25 cellular contexts compared by ENCODE assay signal in genomic region chr1:106831511-106831910, GRCh38.
DNase-seq lines count a peak whose midpoint lies in the region; ATAC-seq and TF ChIP-seq lines count a peak whose summit lies in the region.
"Had no signal": no experiment of that assay in that cellular context is flagged by ENCODE, and none has a peak within 500 bp of the region (broad histone marks: within the 10 kb centered on the region; RNA-seq: fewer than 3 reads in every experiment).

No MANE protein-coding gene starts in this region.

- H3K9me2 ChIP-seq in GM23248 (ENCODE audit: insufficient read depth): peaks cover 5% of the 10 kb centered on the region; the same call in 1 of the 2 replicates
- H3K9me2 ChIP-seq: SK-N-SH had no signal

- H4K20me1 ChIP-seq in GM23248 (ENCODE audit: insufficient read depth): no peaks in the 10 kb centered on the region

- H3K27me3 ChIP-seq in A673 (replicated peaks; ENCODE audit: insufficient read depth, low read depth, low read length, poor library complexity) (no peaks in the 10 kb centered on the region), GM23248 (replicated peaks; ENCODE audit: insufficient read depth) (no peaks in the 10 kb centered on the region), left lung (no peaks in the 10 kb centered on the region)
- H3K27me3 ChIP-seq: thyroid gland had no signal

- H3K9me3 ChIP-seq in A673 (ENCODE audit: low read depth, low read length, poor library complexity, severe bottlenecking) (peaks cover 10% of the 10 kb centered on the region), GM23248 (ENCODE audit: low read depth) (no peaks in the 10 kb centered on the region), left lung (no peaks in the 10 kb centered on the region)
- H3K9me3 ChIP-seq: A549, SK-N-SH, thyroid gland had no signal

- H3K4me3 ChIP-seq in A673 (ENCODE audit: low read depth, low read length, poor library complexity, severe bottlenecking): no peak overlapping the region
- H3K4me3 ChIP-seq in GM23248: no peak overlapping the region
- H3K4me3 ChIP-seq in left lung: no peak overlapping the region
- H3K4me3 ChIP-seq: A549, thyroid gland had no signal

- H3F3A ChIP-seq in GM23248 (ENCODE audit: insufficient read depth): no peaks in the 10 kb centered on the region

- H3K27me3 Mint-ChIP-seq in chondrocyte (ENCODE audit: low read depth): no peaks in the 10 kb centered on the region
- H3K27me3 Mint-ChIP-seq: activated naive CD4-positive, alpha-beta T cell treated with anti-CD3 and anti-CD28 coated beads, Interleukin-2, amount 50 U/mL, for 24 hours; stimulated activated naive CD8-positive, alpha-beta T cell treated with anti-CD3 and anti-CD28 coated beads, Interleukin-15, Interleukin-2, amounts not matched to agents 100 ng/mL and 50 ng/mL, for 24 hours had no signal

- CTCF ChIA-PET in A673 (lab: Charles Lee) (no interaction called here), HEK293T (lab: Yijun Ruan, JAX) (no interaction called here)

- no peak for TF ChIP-seq CTCF in A673 (conservative IDR thresholded peaks at IDR 0.05; ENCODE audit: low read depth, low read length)
- TF ChIP-seq CTCF in left lung (IDR thresholded peaks at IDR 0.05): no peak
- TF ChIP-seq CTCF in GM20000 (IDR thresholded peaks at IDR 0.05; ENCODE audit: extremely low read depth, missing control alignments): no peak
- no peak for TF ChIP-seq CTCF in chondrocyte (IDR thresholded peaks at IDR 0.05)

- intact Hi-C loops in A673 (cut with micrococcal nuclease; ENCODE audit: unreplicated experiment) (no loop called here), left lung (cut with DNase I) (no loop called here)

- H3K9ac ChIP-seq in GM23248: no peak overlapping the region
- H3K9ac ChIP-seq: SK-N-SH had no signal

- no peak overlapping the region for H2AFZ ChIP-seq in GM23248

- no peak overlapping the region for H3K4me3 Mint-ChIP-seq in chondrocyte (ENCODE audit: unreplicated experiment)
- H3K4me3 Mint-ChIP-seq: activated CD8-positive, alpha-beta T cell treated with anti-CD3 and anti-CD28 coated beads, Interleukin-2, amount 10 ng/mL, durations not matched to agents 7 days and 5 days; activated naive CD4-positive, alpha-beta T cell treated with anti-CD3 and anti-CD28 coated beads, Interleukin-2, amount 50 U/mL, for 24 hours; natural killer cell; stimulated activated naive CD8-positive, alpha-beta T cell treated with anti-CD3 and anti-CD28 coated beads, Interleukin-15, Interleukin-2, amounts not matched to agents 100 ng/mL and 50 ng/mL, for 24 hours had no signal

- H3K36me3 ChIP-seq in A673 (ENCODE audit: insufficient read depth, low read length, poor library complexity, severe bottlenecking): peaks cover 7% of the 10 kb centered on the region
- H3K36me3 ChIP-seq in GM23248 (ENCODE audit: low read depth): no peaks in the 10 kb centered on the region
- no peaks in the 10 kb centered on the region for H3K36me3 ChIP-seq in left lung
- H3K36me3 ChIP-seq: thyroid gland had no signal

- H3K79me2 ChIP-seq in GM23248 (ENCODE audit: insufficient read depth): no peaks in the 10 kb centered on the region

- peak; percentile 25 for ATAC-seq in left lung
- ATAC-seq: A549; activated CD8-positive, alpha-beta T cell treated with anti-CD3 and anti-CD28 coated beads, Interleukin-2, amount 10 ng/mL, durations not matched to agents 7 days and 5 days; natural killer cell had no signal

- no TSS peak for BruUV-seq in A673 (replicated peaks; lab: Mats Ljungman, UMichigan)

- peaks cover 5% of the 10 kb centered on the region for H3K9me3 Mint-ChIP-seq in chondrocyte (ENCODE audit: low read depth)
- H3K9me3 Mint-ChIP-seq: activated T-helper 2 cell treated with anti-CD3 and anti-CD28 coated beads, Interferon-gamma antibody, Interleukin-2, Interleukin-4, amounts not matched to agents 10 μg/mL and 5 μg/mL and 100 μg/mL, durations not matched to agents 14 hours and 24 hours and 36 hours had no signal

- no peaks in the 10 kb centered on the region for H3K36me3 Mint-ChIP-seq in chondrocyte (ENCODE audit: low read depth)
- H3K36me3 Mint-ChIP-seq: activated naive CD4-positive, alpha-beta T cell treated with anti-CD3 and anti-CD28 coated beads, Interleukin-2, amount 50 U/mL, for 24 hours; natural killer cell had no signal

- no peaks in the 10 kb centered on the region for H3K4me1 ChIP-seq in A673 (ENCODE audit: insufficient read depth, low read length, poor library complexity, severe bottlenecking)
- no peaks in the 10 kb centered on the region for H3K4me1 ChIP-seq in GM23248 (ENCODE audit: insufficient read depth)
- H3K4me1 ChIP-seq in left lung: no peaks in the 10 kb centered on the region
- H3K4me1 ChIP-seq: A549, thyroid gland had no signal

- peak; percentile 56 for DNase-seq in A673 (ENCODE audit: low spot score)
- DNase-seq in GM23248: peak; percentile 11
- DNase-seq in astrocyte of the hippocampus (ENCODE audit: low read depth, low spot score): peak; percentile 28
- peak in 1 of 2 donors; percentile 32 for DNase-seq in left lung
- no peak for DNase-seq in HEK293T (ENCODE audit: extremely low spot score)
- DNase-seq in NCI-H524 (lab: John Stamatoyannopoulos, UW): no peak
- DNase-seq in GM20000 (ENCODE audit: low spot score): no peak
- no peak for DNase-seq in chondrocyte (ENCODE audit: low spot score)
- DNase-seq: activated CD8-positive, alpha-beta T cell treated with anti-CD3 and anti-CD28 coated beads, Interleukin-2, amount 10 ng/mL, durations not matched to agents 7 days and 5 days; DMS79 treated with DMSO at 0.1 percent for 48 hours; GOT3; islet precursor cell; midbrain; natural killer cell; NCI-H1092; NCI-H187; SK-N-SH; small intestine; T-helper 2 cell; thyroid gland had no signal

- no peak overlapping the region for H3K27ac Mint-ChIP-seq in chondrocyte (ENCODE audit: unreplicated experiment)
- H3K27ac Mint-ChIP-seq: activated CD8-positive, alpha-beta T cell treated with anti-CD3 and anti-CD28 coated beads, Interleukin-2, amount 10 ng/mL, durations not matched to agents 7 days and 5 days; activated naive CD4-positive, alpha-beta T cell treated with anti-CD3 and anti-CD28 coated beads, Interleukin-2, amount 50 U/mL, for 24 hours; activated T-helper 2 cell treated with anti-CD3 and anti-CD28 coated beads, Interferon-gamma antibody, Interleukin-2, Interleukin-4, amounts not matched to agents 10 μg/mL and 5 μg/mL and 100 μg/mL, durations not matched to agents 14 hours and 24 hours and 36 hours; natural killer cell; stimulated activated naive CD8-positive, alpha-beta T cell treated with anti-CD3 and anti-CD28 coated beads, Interleukin-15, Interleukin-2, amounts not matched to agents 100 ng/mL and 50 ng/mL, for 24 hours had no signal

- no peak overlapping the region for H3K4me2 ChIP-seq in GM23248 (ENCODE audit: unreplicated experiment)
- H3K4me2 ChIP-seq: A549, SK-N-SH had no signal

- no peak overlapping the region for H3K27ac ChIP-seq in A673 (ENCODE audit: low read depth, low read length, poor library complexity, severe bottlenecking)
- H3K27ac ChIP-seq in GM23248: no peak overlapping the region
- no peak overlapping the region for H3K27ac ChIP-seq in left lung
- H3K27ac ChIP-seq: A549, RWPE1, thyroid gland had no signal

- in situ Hi-C loops in GM23248 (cut with MboI): no loop called here

- POLR2A ChIA-PET in A673 (lab: Charles Lee; ENCODE audit: low non-redundant PET) (no interaction called here), HEK293T (lab: Yijun Ruan, JAX) (no interaction called here)

- H3K4me1 Mint-ChIP-seq in chondrocyte (ENCODE audit: low read depth): no peaks in the 10 kb centered on the region
- H3K4me1 Mint-ChIP-seq: activated naive CD4-positive, alpha-beta T cell treated with anti-CD3 and anti-CD28 coated beads, Interleukin-2, amount 50 U/mL, for 24 hours; natural killer cell had no signal

TF ChIP-seq in HEK293T, 16 proteins besides CTCF, POLR2A, EP300 and RAD21:
- no peak for TF ChIP-seq BHLHE40 (IDR thresholded peaks at IDR 0.05; ENCODE audit: borderline replicate concordance)
- no peak for TF ChIP-seq FOXK2 (IDR thresholded peaks at IDR 0.05)
- no peak for TF ChIP-seq HDGF (IDR thresholded peaks at IDR 0.05; ENCODE audit: borderline replicate concordance)
- TF ChIP-seq FOXA1 (IDR thresholded peaks at IDR 0.05): no peak
- TF ChIP-seq ELF4 (IDR thresholded peaks at IDR 0.05): no peak
- TF ChIP-seq NFRKB (IDR thresholded peaks at IDR 0.05): no peak
- TF ChIP-seq PKNOX1 (IDR thresholded peaks at IDR 0.05): no peak
- no peak for TF ChIP-seq L3MBTL2 (conservative IDR thresholded peaks at IDR 0.05)
- no peak for TF ChIP-seq FOXM1 (IDR thresholded peaks at IDR 0.05; ENCODE audit: borderline replicate concordance)
- TF ChIP-seq TARDBP (IDR thresholded peaks at IDR 0.05): no peak
- no peak for TF ChIP-seq ARNT (IDR thresholded peaks at IDR 0.05)
- TF ChIP-seq ZNF384 (IDR thresholded peaks at IDR 0.05): no peak
- TF ChIP-seq CTBP1 (IDR thresholded peaks at IDR 0.05; ENCODE audit: borderline replicate concordance): no peak
- no peak for TF ChIP-seq SP1 (IDR thresholded peaks at IDR 0.05)
- no peak for TF ChIP-seq LEF1 (IDR thresholded peaks at IDR 0.05; ENCODE audit: borderline replicate concordance)
- no peak for TF ChIP-seq SUZ12 (IDR thresholded peaks at IDR 0.05)
TF ChIP-seq in HEK293T: peak in this region for 0.

Comparison
In these comparisons a context has a peak if more than half of its experiments do, and no peak if none do; other contexts are left out.
1. DNase-seq: peak in A673 (single experiment), GM23248 (single experiment) and astrocyte of the hippocampus (single experiment); none in HEK293T (single experiment), NCI-H524 (0 of 2), GM20000 (single experiment) and chondrocyte (single experiment).